Comparison of ENCODE assay signal across 2 cellular contexts in genomic region chr3:188729422-188729821, GRCh38.
TF ChIP-seq lines count a peak whose summit lies in the region.

No MANE protein-coding gene starts in this region.

TF ChIP-seq in HepG2, 621 proteins besides CTCF, POLR2A, EP300 and RAD21 (continued from another document):
- TF ChIP-seq ZNF121 (CRISPR knock-in tag; IDR thresholded peaks at IDR 0.05), result 0 out of 2 replicates have a peak, but pooled peaks have one; percentile 26
- peak in 1 of 2 experiments; percentile 30; a peak in 1 of 4 replicates for TF ChIP-seq MAFK (conservative IDR thresholded peaks at IDR 0.05 in 1 of 2, IDR thresholded peaks at IDR 0.05 in 1 of 2; ENCODE audit: low read length in 2 of 2)

TF ChIP-seq in WTC11, 78 proteins besides CTCF, POLR2A, EP300 and RAD21 (continued from another document):
- TF ChIP-seq ZNF121 (CRISPR knock-in tag; IDR thresholded peaks at IDR 0.05) (0 out of 2 replicates have a peak, but pooled peaks have one; percentile 16), SMAD4 (CRISPR knock-in tag; IDR thresholded peaks at IDR 0.05) (no peak)
- TF ChIP-seq, protein P1, sequence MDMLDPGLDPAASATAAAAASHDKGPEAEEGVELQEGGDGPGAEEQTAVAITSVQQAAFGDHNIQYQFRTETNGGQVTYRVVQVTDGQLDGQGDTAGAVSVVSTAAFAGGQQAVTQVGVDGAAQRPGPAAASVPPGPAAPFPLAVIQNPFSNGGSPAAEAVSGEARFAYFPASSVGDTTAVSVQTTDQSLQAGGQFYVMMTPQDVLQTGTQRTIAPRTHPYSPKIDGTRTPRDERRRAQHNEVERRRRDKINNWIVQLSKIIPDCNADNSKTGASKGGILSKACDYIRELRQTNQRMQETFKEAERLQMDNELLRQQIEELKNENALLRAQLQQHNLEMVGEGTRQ (CRISPR knock-in tag; IDR thresholded peaks at IDR 0.05), result no peak
TF ChIP-seq in WTC11: peak in this region for 1.
